Comparison of ENCODE assay signal across 8 cellular contexts in genomic region chr5:39058178-39058577, GRCh38. TPM values are rescaled to one million over a fixed set of nuclear protein-coding genes. Genes with fewer than 3 reads are reported as not detected.
A peak's percentile ranks its signal among the peaks of the same experiment; 100 is the strongest.
DNase-seq lines count a peak whose midpoint lies in the region; ATAC-seq and TF ChIP-seq lines count a peak whose summit lies in the region.

No MANE protein-coding gene starts in this region.

- no peak for TF ChIP-seq POLR2A in stomach (IDR thresholded peaks at IDR 0.05)

- DNase-seq in activated T-cell treated with anti-CD3 and anti-CD28 coated beads, Interleukin-2, amount 50 U/mL, for 4 hours, result no peak
- no peak for DNase-seq in activated T-cell treated with anti-CD3 and anti-CD28 coated beads for 4 hours
- no peak for DNase-seq in MCF 10A (ENCODE audit: unreplicated experiment)
- no peak for DNase-seq in stomach
- no peak for DNase-seq in hypothalamus (lab: John Stamatoyannopoulos, UW)
- no peak for DNase-seq in foreskin melanocyte
- no peak for DNase-seq in caudate nucleus (lab: John Stamatoyannopoulos, UW)

- H3K36me3 ChIP-seq in stomach, result no peaks in the 10 kb centered on the region

- no peak for TF ChIP-seq EP300 in stomach (IDR thresholded peaks at IDR 0.05)

- CTCF ChIA-PET in MCF 10A (lab: Yijun Ruan, JAX), result no interaction called here

- POLR2A ChIA-PET in MCF 10A (lab: Yijun Ruan, JAX), result interaction anchor here (2.1 kb wide), 1 partner anchor 14 kb away, joined by 5 read pairs; no protein-coding TSS in a partner anchor

- peak overlapping the region in 3 of 4 donors; percentile 17 to 31 (median 18) for H3K4me3 ChIP-seq in stomach

- 45 to 66% (median 58%) methylated on average over 2 of the region's 2 CpGs for WGBS in stomach, 5 donors

- intact Hi-C loops in MCF 10A (cut with micrococcal nuclease) (no loop called here), stomach (cut with DNase I; ENCODE audit: low total_unique reads) (no loop called here)

- no peaks in the 10 kb centered on the region for H3K27me3 ChIP-seq in stomach

- peaks cover 7 to 87% (median 52%) of the 10 kb centered on the region in 4 donors for H3K4me1 ChIP-seq in stomach

- peak overlapping the region; percentile 70 for H3K4me3 Mint-ChIP-seq in activated T-cell treated with anti-CD3 and anti-CD28 coated beads, Interleukin-2, amount 50 U/mL, for 4 hours
- peak overlapping the region; percentile 47 for H3K4me3 Mint-ChIP-seq in MCF 10A (ENCODE audit: unreplicated experiment)

- TF ChIP-seq CTCF in MCF 10A (IDR thresholded peaks at IDR 0.05; ENCODE audit: unreplicated experiment), result no peak
- no peak for TF ChIP-seq CTCF in stomach (IDR thresholded peaks at IDR 0.05)

- no peaks in the 10 kb centered on the region for H3K9me3 ChIP-seq in stomach

- peak overlapping the region in 2 of 5 donors; percentile 44 to 61 for H3K27ac ChIP-seq in stomach
- no peak overlapping the region for H3K27ac ChIP-seq in caudate nucleus (ENCODE audit: low read depth, low read length)

- peak in 1 of 2 donors; percentile 41 for ATAC-seq in activated T-cell treated with anti-CD3 and anti-CD28 coated beads, Interleukin-2, amount 50 U/mL, for 4 hours
- ATAC-seq in HG02981 (IDR thresholded peaks at IDR 0.05; ENCODE audit: unreplicated experiment), result peak; percentile 88

- BruUV-seq in MCF 10A (replicated peaks; lab: Mats Ljungman, UMichigan), result no TSS peak

- no peaks in the 10 kb centered on the region for H3K9me3 Mint-ChIP-seq in activated T-cell treated with anti-CD3 and anti-CD28 coated beads, Interleukin-2, amount 50 U/mL, for 4 hours
- H3K9me3 Mint-ChIP-seq in MCF 10A (ENCODE audit: unreplicated experiment), result no peaks in the 10 kb centered on the region

- no peaks in the 10 kb centered on the region for H3K27me3 Mint-ChIP-seq in activated T-cell treated with anti-CD3 and anti-CD28 coated beads, Interleukin-2, amount 50 U/mL, for 4 hours (ENCODE audit: low read depth)
- H3K27me3 Mint-ChIP-seq in MCF 10A (ENCODE audit: insufficient read depth, unreplicated experiment), result no peaks in the 10 kb centered on the region

- peaks cover 71% of the 10 kb centered on the region for H3K4me1 Mint-ChIP-seq in activated T-cell treated with anti-CD3 and anti-CD28 coated beads, Interleukin-2, amount 50 U/mL, for 4 hours (ENCODE audit: low read depth)
- H3K4me1 Mint-ChIP-seq in MCF 10A (ENCODE audit: insufficient read depth, unreplicated experiment), result peaks cover 22% of the 10 kb centered on the region

- peaks cover 11% of the 10 kb centered on the region for H3K36me3 Mint-ChIP-seq in activated T-cell treated with anti-CD3 and anti-CD28 coated beads, Interleukin-2, amount 50 U/mL, for 4 hours (ENCODE audit: insufficient read depth)
- no peaks in the 10 kb centered on the region for H3K36me3 Mint-ChIP-seq in MCF 10A (ENCODE audit: insufficient read depth, unreplicated experiment)

- H3K27ac Mint-ChIP-seq in MCF 10A (ENCODE audit: low read depth, unreplicated experiment), result no peak overlapping the region

RNA-seq across cellular contexts. Expression of gene RICTOR, which starts 16.0 kb away (rescaled TPM):
- total RNA-seq in activated T-cell treated with anti-CD3 and anti-CD28 coated beads, Interleukin-2, amount 50 U/mL, for 4 hours, result 10 to 100 TPM; 14.1 to 19.2 (median 18.0) TPM
- total RNA-seq in MCF 10A (2022), result 24.8 and 25.7 TPM in 2 replicates
- total RNA-seq in stomach, result 100 to 1,000 TPM in 2 of 5 donors, 10 to 100 TPM in 3; 14.2 to 125 (median 36.2) TPM
- 1 to 10 TPM; 2.3 to 3.7 (median 3.3) TPM for polyA plus RNA-seq in stomach
